8 cellular contexts compared by ENCODE assay signal in the genomic region with DNA sequence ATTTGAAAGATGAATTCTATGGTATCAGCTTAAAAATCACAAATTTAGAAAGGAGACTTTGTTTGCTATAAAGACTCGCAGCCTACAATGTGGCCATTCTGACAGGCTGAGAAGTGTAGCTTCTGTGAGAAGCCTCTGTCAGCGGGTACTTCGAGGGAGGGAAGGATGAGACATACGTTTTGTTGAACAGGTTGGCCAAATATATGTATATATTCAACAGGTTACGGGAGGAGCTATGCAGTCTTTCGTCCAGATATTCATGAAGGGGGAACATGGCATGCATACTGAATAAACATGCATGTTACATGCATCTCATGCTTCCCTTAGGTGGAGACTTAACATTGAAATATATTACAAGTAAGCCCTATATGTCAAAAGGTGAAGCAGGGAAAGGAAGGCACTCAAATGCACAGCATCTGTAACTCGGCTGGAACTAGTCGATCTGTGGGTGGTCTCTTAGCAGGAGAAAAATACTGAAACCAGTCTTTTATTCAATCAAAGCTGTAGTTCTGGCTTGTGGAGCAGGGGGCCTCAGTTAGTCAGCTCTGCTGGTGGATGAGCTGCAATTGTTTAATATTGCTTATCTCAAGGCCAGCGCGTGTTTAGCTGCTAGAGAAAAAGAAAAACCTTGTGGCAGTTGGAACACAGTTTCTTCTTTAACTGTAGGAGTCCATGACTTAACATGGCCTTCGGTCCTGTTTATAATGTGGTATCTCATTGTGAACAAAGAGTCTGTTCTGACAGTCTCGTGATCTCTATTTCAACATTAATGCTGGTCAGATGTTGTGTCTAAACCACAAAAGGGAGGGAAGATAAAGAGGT.
DNase-seq lines count a peak whose midpoint lies in the region; ATAC-seq, FAIRE-seq and TF ChIP-seq lines count a peak whose summit lies in the region.

No MANE protein-coding gene starts in this region.

- H3K36me3 ChIP-seq in GM06990 (ENCODE audit: control insufficient read depth, insufficient read depth, low read length): no peaks in the 10 kb centered on the region

- FAIRE-seq in HTR-8/SVneo (lab: Jason Lieb, UNC): no peak

- ATAC-seq in GM21528 (IDR thresholded peaks at IDR 0.05; ENCODE audit: low FRiP score, unreplicated experiment) (peak; percentile 42), left lobe of liver (no peak), esophagus mucosa (no peak)

- no peaks in the 10 kb centered on the region for H3K27me3 ChIP-seq in GM06990 (replicated peaks; ENCODE audit: control insufficient read depth, insufficient read depth, low read length)

- no peak overlapping the region for H3K4me3 ChIP-seq in GM06990 (replicated peaks; ENCODE audit: low read depth, low read length)

- TF ChIP-seq CTCF in GM06990 (IDR thresholded peaks at IDR 0.05; ENCODE audit: insufficient read depth, low read length, poor library complexity, severe bottlenecking): peak; percentile 19

- DNase-seq in GM06990 (ENCODE audit: extremely low read depth, insufficient read length): no peak
- peak; percentile 6 for DNase-seq in NCI-H1694 treated with DMSO at 0.1 percent for 48 hours (lab: John Stamatoyannopoulos, UW)
- peak; percentile 92 for DNase-seq in foreskin melanocyte
- no peak for DNase-seq in HTR-8/SVneo (ENCODE audit: insufficient read length, low spot score)
- DNase-seq in NCI-H1105 treated with DMSO at 0.1 percent for 48 hours (lab: John Stamatoyannopoulos, UW): no peak
- no peak for DNase-seq in left lobe of liver (ENCODE audit: low spot score)

Comparison
In these comparisons a context has a peak if more than half of its experiments do, and no peak if none do; other contexts are left out.
1. DNase-seq: peak in NCI-H1694 treated with DMSO at 0.1 percent for 48 hours (single experiment) and foreskin melanocyte (single experiment); none in GM06990 (single experiment), HTR-8/SVneo (single experiment), NCI-H1105 treated with DMSO at 0.1 percent for 48 hours (single experiment) and left lobe of liver (single experiment).